Comparison of ENCODE assay signal across 8 cellular contexts in genomic region chr10:101042667-101043355, GRCh38. TPM values are rescaled to one million over a fixed set of nuclear protein-coding genes. Genes with fewer than 3 reads are reported as not detected.
DNase-seq lines count a peak whose midpoint lies in the region; ATAC-seq, FAIRE-seq and TF ChIP-seq lines count a peak whose summit lies in the region.

No MANE protein-coding gene starts in this region.

- H3K4me3 Mint-ChIP-seq in endothelial cell (ENCODE audit: unreplicated experiment) = peak overlapping the region; percentile 94

- peak overlapping the region; percentile 45 for H3K4me3 ChIP-seq in NT2/D1 (ENCODE audit: insufficient read length, low read depth)

- no peak for TF ChIP-seq CTCF in endothelial cell (IDR thresholded peaks at IDR 0.05; ENCODE audit: unreplicated experiment)

- peaks cover 4% of the 10 kb centered on the region for H3K36me3 Mint-ChIP-seq in endothelial cell (ENCODE audit: low read depth, unreplicated experiment)

- peak overlapping the region; percentile 100 for H3K27ac Mint-ChIP-seq in endothelial cell (ENCODE audit: unreplicated experiment)

- H3K4me1 Mint-ChIP-seq in endothelial cell (ENCODE audit: unreplicated experiment) = peaks cover 23% of the 10 kb centered on the region

- peaks cover 15% of the 10 kb centered on the region for H3K27me3 Mint-ChIP-seq in endothelial cell (ENCODE audit: unreplicated experiment)

- H3K9me3 ChIP-seq in NT2/D1 (ENCODE audit: insufficient read depth, low read length) = no peaks in the 10 kb centered on the region

- DNase-seq in COR-L47 (lab: John Stamatoyannopoulos, UW) (peak; percentile 93), HTR-8/SVneo (ENCODE audit: insufficient read length, low spot score) (peak; percentile 94), NT2/D1 (ENCODE audit: low read depth, low spot score) (peak; percentile 85), endothelial cell (ENCODE audit: low spot score) (peak; percentile 92), midbrain (lab: John Stamatoyannopoulos, UW) (peak; percentile 78)
- peak; percentile 83 for DNase-seq in activated CD8-positive, alpha-beta memory T cell treated with anti-CD3 and anti-CD28 coated beads, Interleukin-2, amount 50 U/mL, for 4 hours
- DNase-seq in stimulated activated CD8-positive, alpha-beta memory T cell treated with anti-CD3 and anti-CD28 coated beads, Interleukin-15, amount 100 ng/mL, for 48 hours (ENCODE audit: low read depth in 2 of 2) = peak; percentile 86 to 89

- H3K36me3 ChIP-seq in NT2/D1 (ENCODE audit: insufficient read depth, insufficient read length, low read length) = peaks cover 3% of the 10 kb centered on the region

- peak; percentile 83 for FAIRE-seq in HTR-8/SVneo (lab: Jason Lieb, UNC)

- no peaks in the 10 kb centered on the region for H3K9me3 Mint-ChIP-seq in endothelial cell (ENCODE audit: unreplicated experiment)

- H3K9ac ChIP-seq in NT2/D1 (ENCODE audit: insufficient read length, low read depth) = peak overlapping the region; percentile 83

- no peaks in the 10 kb centered on the region for H3K27me3 ChIP-seq in NT2/D1 (ENCODE audit: insufficient read depth, insufficient read length)

- peaks cover 6% of the 10 kb centered on the region for H3K4me1 ChIP-seq in NT2/D1 (ENCODE audit: insufficient read depth, insufficient read length)

- ATAC-seq in GM21360 (IDR thresholded peaks at IDR 0.05; ENCODE audit: unreplicated experiment) = peak; percentile 88

RNA-seq across cellular contexts. Expression of gene SFXN3, which starts 11.8 kb away (rescaled TPM):
- total RNA-seq in endothelial cell (ENCODE audit: unreplicated experiment) = 27.1 TPM

RNA-seq across cellular contexts. Expression of gene PDZD7, which starts 11.9 kb away (rescaled TPM):
- 0.54 TPM for total RNA-seq in endothelial cell (ENCODE audit: unreplicated experiment)

RNA-seq across cellular contexts. Expression of gene KAZALD1, which starts 19.0 kb away (rescaled TPM):
- total RNA-seq in endothelial cell (ENCODE audit: unreplicated experiment) = 10.6 TPM

RNA-seq across cellular contexts. Expression of gene LZTS2, which starts 43.2 kb away (rescaled TPM):
- 52.2 TPM for total RNA-seq in endothelial cell (ENCODE audit: unreplicated experiment)

RNA-seq across cellular contexts. Expression of gene TWNK, which starts 55.5 kb away (rescaled TPM):
- total RNA-seq in endothelial cell (ENCODE audit: unreplicated experiment) = 10.5 TPM

Comparison
In these comparisons a context has a peak if more than half of its experiments do, and no peak if none do; other contexts are left out.
1. Peak in every context shown above with its lines: DNase-seq, ATAC-seq and H3K4me3 ChIP-seq.